In the genomic region with DNA sequence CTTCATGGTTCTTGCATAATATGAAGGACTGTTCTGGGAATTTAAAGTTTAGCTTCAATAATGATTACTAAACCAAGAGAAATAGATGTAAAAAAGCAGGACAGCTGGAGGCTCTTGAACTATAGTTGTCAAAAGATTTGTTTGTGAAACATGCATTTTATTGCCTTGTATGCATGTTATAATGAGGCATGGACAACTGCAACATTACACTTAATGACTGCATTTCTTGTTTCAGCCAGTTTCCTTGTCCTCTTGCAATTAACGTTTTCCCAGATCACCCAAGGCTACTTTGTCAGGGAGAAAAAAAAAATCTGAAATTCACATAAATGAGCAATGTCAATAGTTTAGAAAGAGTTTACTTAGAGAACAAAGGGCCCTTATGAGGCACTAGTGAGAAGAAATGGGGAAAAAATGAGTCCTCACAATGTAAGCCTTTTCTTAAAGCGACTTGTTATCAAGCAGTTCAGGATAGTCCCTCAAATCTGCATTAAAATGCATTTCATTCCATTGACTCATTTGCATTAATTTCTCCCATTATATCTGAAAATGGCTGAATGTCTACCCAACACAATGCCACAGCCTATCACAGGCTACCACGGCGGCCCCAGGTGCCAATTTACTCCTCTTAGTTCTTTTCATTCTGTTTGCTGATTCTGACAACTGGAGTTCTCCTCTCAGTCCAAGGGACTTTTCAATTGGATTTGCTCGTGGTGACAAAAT, we compare ENCODE assay signal across 1 cellular context.
TF ChIP-seq lines count a peak whose summit lies in the region.

No MANE protein-coding gene starts in this region.

TF ChIP-seq in WTC11, 78 proteins besides CTCF, POLR2A, EP300 and RAD21 (continued from another document):
- TF ChIP-seq, protein P1, sequence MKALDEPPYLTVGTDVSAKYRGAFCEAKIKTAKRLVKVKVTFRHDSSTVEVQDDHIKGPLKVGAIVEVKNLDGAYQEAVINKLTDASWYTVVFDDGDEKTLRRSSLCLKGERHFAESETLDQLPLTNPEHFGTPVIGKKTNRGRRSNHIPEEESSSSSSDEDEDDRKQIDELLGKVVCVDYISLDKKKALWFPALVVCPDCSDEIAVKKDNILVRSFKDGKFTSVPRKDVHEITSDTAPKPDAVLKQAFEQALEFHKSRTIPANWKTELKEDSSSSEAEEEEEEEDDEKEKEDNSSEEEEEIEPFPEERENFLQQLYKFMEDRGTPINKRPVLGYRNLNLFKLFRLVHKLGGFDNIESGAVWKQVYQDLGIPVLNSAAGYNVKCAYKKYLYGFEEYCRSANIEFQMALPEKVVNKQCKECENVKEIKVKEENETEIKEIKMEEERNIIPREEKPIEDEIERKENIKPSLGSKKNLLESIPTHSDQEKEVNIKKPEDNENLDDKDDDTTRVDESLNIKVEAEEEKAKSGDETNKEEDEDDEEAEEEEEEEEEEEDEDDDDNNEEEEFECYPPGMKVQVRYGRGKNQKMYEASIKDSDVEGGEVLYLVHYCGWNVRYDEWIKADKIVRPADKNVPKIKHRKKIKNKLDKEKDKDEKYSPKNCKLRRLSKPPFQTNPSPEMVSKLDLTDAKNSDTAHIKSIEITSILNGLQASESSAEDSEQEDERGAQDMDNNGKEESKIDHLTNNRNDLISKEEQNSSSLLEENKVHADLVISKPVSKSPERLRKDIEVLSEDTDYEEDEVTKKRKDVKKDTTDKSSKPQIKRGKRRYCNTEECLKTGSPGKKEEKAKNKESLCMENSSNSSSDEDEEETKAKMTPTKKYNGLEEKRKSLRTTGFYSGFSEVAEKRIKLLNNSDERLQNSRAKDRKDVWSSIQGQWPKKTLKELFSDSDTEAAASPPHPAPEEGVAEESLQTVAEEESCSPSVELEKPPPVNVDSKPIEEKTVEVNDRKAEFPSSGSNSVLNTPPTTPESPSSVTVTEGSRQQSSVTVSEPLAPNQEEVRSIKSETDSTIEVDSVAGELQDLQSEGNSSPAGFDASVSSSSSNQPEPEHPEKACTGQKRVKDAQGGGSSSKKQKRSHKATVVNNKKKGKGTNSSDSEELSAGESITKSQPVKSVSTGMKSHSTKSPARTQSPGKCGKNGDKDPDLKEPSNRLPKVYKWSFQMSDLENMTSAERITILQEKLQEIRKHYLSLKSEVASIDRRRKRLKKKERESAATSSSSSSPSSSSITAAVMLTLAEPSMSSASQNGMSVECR (CRISPR knock-in tag; IDR thresholded peaks at IDR 0.05; ENCODE audit: borderline replicate concordance), result no peak
- no peak for TF ChIP-seq GRHL2 (CRISPR knock-in tag; IDR thresholded peaks at IDR 0.05; ENCODE audit: insufficient replicate concordance, severe bottlenecking)
- TF ChIP-seq OVOL2 (CRISPR knock-in tag; IDR thresholded peaks at IDR 0.05; ENCODE audit: borderline replicate concordance), result no peak
- TF ChIP-seq, protein P2, sequence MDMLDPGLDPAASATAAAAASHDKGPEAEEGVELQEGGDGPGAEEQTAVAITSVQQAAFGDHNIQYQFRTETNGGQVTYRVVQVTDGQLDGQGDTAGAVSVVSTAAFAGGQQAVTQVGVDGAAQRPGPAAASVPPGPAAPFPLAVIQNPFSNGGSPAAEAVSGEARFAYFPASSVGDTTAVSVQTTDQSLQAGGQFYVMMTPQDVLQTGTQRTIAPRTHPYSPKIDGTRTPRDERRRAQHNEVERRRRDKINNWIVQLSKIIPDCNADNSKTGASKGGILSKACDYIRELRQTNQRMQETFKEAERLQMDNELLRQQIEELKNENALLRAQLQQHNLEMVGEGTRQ (CRISPR knock-in tag; IDR thresholded peaks at IDR 0.05), result no peak
- TF ChIP-seq, protein P3, sequence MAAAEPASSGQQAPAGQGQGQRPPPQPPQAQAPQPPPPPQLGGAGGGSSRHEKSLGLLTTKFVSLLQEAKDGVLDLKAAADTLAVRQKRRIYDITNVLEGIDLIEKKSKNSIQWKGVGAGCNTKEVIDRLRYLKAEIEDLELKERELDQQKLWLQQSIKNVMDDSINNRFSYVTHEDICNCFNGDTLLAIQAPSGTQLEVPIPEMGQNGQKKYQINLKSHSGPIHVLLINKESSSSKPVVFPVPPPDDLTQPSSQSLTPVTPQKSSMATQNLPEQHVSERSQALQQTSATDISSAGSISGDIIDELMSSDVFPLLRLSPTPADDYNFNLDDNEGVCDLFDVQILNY (CRISPR knock-in tag; IDR thresholded peaks at IDR 0.05), result no peak
- no peak for TF ChIP-seq ETV6 (CRISPR knock-in tag; IDR thresholded peaks at IDR 0.05)
- no peak for TF ChIP-seq ZNF317 (CRISPR knock-in tag; IDR thresholded peaks at IDR 0.05; ENCODE audit: borderline replicate concordance, low read depth)
- TF ChIP-seq CREM (CRISPR knock-in tag; IDR thresholded peaks at IDR 0.05), result no peak
- no peak for TF ChIP-seq ZNF423 (CRISPR knock-in tag; IDR thresholded peaks at IDR 0.05)
- TF ChIP-seq, protein P4, sequence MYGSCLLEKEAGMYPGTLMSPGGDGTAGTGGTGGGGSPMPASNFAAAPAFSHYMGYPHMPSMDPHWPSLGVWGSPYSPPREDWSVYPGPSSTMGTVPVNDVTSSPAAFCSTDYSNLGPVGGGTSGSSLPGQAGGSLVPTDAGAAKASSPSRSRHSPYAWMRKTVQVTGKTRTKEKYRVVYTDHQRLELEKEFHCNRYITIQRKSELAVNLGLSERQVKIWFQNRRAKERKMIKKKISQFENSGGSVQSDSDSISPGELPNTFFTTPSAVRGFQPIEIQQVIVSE (CRISPR knock-in tag; IDR thresholded peaks at IDR 0.05; ENCODE audit: borderline replicate concordance), result no peak
- TF ChIP-seq, protein P5, sequence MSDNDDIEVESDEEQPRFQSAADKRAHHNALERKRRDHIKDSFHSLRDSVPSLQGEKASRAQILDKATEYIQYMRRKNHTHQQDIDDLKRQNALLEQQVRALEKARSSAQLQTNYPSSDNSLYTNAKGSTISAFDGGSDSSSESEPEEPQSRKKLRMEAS (CRISPR knock-in tag; IDR thresholded peaks at IDR 0.05), result no peak
- TF ChIP-seq, protein P6, sequence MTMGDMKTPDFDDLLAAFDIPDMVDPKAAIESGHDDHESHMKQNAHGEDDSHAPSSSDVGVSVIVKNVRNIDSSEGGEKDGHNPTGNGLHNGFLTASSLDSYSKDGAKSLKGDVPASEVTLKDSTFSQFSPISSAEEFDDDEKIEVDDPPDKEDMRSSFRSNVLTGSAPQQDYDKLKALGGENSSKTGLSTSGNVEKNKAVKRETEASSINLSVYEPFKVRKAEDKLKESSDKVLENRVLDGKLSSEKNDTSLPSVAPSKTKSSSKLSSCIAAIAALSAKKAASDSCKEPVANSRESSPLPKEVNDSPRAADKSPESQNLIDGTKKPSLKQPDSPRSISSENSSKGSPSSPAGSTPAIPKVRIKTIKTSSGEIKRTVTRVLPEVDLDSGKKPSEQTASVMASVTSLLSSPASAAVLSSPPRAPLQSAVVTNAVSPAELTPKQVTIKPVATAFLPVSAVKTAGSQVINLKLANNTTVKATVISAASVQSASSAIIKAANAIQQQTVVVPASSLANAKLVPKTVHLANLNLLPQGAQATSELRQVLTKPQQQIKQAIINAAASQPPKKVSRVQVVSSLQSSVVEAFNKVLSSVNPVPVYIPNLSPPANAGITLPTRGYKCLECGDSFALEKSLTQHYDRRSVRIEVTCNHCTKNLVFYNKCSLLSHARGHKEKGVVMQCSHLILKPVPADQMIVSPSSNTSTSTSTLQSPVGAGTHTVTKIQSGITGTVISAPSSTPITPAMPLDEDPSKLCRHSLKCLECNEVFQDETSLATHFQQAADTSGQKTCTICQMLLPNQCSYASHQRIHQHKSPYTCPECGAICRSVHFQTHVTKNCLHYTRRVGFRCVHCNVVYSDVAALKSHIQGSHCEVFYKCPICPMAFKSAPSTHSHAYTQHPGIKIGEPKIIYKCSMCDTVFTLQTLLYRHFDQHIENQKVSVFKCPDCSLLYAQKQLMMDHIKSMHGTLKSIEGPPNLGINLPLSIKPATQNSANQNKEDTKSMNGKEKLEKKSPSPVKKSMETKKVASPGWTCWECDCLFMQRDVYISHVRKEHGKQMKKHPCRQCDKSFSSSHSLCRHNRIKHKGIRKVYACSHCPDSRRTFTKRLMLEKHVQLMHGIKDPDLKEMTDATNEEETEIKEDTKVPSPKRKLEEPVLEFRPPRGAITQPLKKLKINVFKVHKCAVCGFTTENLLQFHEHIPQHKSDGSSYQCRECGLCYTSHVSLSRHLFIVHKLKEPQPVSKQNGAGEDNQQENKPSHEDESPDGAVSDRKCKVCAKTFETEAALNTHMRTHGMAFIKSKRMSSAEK (CRISPR knock-in tag; IDR thresholded peaks at IDR 0.05; ENCODE audit: borderline replicate concordance), result no peak
- no peak for TF ChIP-seq ZNF396 (CRISPR knock-in tag; IDR thresholded peaks at IDR 0.05; ENCODE audit: borderline replicate concordance)
- TF ChIP-seq, protein P7, sequence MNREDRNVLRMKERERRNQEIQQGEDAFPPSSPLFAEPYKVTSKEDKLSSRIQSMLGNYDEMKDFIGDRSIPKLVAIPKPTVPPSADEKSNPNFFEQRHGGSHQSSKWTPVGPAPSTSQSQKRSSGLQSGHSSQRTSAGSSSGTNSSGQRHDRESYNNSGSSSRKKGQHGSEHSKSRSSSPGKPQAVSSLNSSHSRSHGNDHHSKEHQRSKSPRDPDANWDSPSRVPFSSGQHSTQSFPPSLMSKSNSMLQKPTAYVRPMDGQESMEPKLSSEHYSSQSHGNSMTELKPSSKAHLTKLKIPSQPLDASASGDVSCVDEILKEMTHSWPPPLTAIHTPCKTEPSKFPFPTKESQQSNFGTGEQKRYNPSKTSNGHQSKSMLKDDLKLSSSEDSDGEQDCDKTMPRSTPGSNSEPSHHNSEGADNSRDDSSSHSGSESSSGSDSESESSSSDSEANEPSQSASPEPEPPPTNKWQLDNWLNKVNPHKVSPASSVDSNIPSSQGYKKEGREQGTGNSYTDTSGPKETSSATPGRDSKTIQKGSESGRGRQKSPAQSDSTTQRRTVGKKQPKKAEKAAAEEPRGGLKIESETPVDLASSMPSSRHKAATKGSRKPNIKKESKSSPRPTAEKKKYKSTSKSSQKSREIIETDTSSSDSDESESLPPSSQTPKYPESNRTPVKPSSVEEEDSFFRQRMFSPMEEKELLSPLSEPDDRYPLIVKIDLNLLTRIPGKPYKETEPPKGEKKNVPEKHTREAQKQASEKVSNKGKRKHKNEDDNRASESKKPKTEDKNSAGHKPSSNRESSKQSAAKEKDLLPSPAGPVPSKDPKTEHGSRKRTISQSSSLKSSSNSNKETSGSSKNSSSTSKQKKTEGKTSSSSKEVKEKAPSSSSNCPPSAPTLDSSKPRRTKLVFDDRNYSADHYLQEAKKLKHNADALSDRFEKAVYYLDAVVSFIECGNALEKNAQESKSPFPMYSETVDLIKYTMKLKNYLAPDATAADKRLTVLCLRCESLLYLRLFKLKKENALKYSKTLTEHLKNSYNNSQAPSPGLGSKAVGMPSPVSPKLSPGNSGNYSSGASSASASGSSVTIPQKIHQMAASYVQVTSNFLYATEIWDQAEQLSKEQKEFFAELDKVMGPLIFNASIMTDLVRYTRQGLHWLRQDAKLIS (CRISPR knock-in tag; IDR thresholded peaks at IDR 0.05; ENCODE audit: borderline replicate concordance), result no peak
- no peak for TF ChIP-seq FOXK1 (CRISPR knock-in tag; IDR thresholded peaks at IDR 0.05)
- TF ChIP-seq, protein P8, sequence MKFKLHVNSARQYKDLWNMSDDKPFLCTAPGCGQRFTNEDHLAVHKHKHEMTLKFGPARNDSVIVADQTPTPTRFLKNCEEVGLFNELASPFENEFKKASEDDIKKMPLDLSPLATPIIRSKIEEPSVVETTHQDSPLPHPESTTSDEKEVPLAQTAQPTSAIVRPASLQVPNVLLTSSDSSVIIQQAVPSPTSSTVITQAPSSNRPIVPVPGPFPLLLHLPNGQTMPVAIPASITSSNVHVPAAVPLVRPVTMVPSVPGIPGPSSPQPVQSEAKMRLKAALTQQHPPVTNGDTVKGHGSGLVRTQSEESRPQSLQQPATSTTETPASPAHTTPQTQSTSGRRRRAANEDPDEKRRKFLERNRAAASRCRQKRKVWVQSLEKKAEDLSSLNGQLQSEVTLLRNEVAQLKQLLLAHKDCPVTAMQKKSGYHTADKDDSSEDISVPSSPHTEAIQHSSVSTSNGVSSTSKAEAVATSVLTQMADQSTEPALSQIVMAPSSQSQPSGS (CRISPR knock-in tag; IDR thresholded peaks at IDR 0.05; ENCODE audit: borderline replicate concordance, low read depth), result no peak
- TF ChIP-seq, protein P9, sequence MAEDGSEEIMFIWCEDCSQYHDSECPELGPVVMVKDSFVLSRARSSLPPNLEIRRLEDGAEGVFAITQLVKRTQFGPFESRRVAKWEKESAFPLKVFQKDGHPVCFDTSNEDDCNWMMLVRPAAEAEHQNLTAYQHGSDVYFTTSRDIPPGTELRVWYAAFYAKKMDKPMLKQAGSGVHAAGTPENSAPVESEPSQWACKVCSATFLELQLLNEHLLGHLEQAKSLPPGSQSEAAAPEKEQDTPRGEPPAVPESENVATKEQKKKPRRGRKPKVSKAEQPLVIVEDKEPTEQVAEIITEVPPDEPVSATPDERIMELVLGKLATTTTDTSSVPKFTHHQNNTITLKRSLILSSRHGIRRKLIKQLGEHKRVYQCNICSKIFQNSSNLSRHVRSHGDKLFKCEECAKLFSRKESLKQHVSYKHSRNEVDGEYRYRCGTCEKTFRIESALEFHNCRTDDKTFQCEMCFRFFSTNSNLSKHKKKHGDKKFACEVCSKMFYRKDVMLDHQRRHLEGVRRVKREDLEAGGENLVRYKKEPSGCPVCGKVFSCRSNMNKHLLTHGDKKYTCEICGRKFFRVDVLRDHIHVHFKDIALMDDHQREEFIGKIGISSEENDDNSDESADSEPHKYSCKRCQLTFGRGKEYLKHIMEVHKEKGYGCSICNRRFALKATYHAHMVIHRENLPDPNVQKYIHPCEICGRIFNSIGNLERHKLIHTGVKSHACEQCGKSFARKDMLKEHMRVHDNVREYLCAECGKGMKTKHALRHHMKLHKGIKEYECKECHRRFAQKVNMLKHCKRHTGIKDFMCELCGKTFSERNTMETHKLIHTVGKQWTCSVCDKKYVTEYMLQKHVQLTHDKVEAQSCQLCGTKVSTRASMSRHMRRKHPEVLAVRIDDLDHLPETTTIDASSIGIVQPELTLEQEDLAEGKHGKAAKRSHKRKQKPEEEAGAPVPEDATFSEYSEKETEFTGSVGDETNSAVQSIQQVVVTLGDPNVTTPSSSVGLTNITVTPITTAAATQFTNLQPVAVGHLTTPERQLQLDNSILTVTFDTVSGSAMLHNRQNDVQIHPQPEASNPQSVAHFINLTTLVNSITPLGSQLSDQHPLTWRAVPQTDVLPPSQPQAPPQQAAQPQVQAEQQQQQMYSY (CRISPR knock-in tag; IDR thresholded peaks at IDR 0.05), result no peak
- no peak for TF ChIP-seq CBFB (CRISPR knock-in tag; IDR thresholded peaks at IDR 0.05; ENCODE audit: low read depth)
